ENCODE assay signal across 33 cellular contexts in the genomic region with DNA sequence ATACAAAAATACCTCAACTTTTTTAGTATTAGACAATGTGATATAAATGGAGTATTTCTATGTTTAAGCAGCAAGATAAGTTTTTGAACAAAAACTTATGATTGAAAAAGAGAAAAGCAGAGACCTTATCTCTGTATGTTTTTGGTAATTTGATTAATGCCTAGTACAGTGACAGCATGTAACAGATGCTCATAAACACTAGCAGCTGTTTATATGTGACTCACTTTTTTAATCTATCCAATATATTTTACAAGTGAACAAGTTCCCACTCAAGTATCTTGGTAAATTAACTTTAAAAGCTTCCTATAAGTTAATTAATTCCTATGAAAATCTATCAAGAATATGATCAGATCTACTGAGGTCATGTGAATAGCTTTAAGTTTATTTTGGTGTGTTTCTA.
"Had no signal": no experiment of that assay in that cellular context is flagged by ENCODE, and none has a peak within 500 bp of the region (broad histone marks: within the 10 kb centered on the region; RNA-seq: fewer than 3 reads in every experiment).

No MANE protein-coding gene starts in this region.

- H3K4me3 ChIP-seq: body of pancreas, esophagus squamous epithelium, gastroesophageal sphincter, pancreas, psoas muscle, sigmoid colon, smooth muscle cell, vagina had no signal

- H3K4me1 ChIP-seq: body of pancreas, esophagus squamous epithelium, gastroesophageal sphincter, pancreas, psoas muscle, sigmoid colon, vagina had no signal

- H3K27ac ChIP-seq: body of pancreas, epithelial cell of prostate, esophagus squamous epithelium, gastroesophageal sphincter, pancreas, psoas muscle, sigmoid colon, vagina had no signal

- H3K4me2 ChIP-seq: smooth muscle cell had no signal

- DNase-seq: activated B cell treated with CpG ODN at 0.5 μM for 24 hours; activated CD8-positive, alpha-beta memory T cell treated with anti-CD3 and anti-CD28 coated beads, Interleukin-2, amount 10 ng/mL, durations not matched to agents 7 days and 5 days; activated CD8-positive, alpha-beta T cell treated with anti-CD3 and anti-CD28 coated beads, Interleukin-2, amount 10 ng/mL, durations not matched to agents 7 days and 5 days; activated naive CD4-positive, alpha-beta T cell; activated T-cell treated with anti-CD3 and anti-CD28 coated beads for 4 hours; activated T-cell treated with anti-CD3 and anti-CD28 coated beads, Interleukin-2, amount 50 U/mL, for 72 hours; aorta; body of pancreas; dermis blood vessel endothelial cell; effector CD4-positive, alpha-beta T cell; esophagus squamous epithelium; hippocampal formation; left cardiac atrium; mammary epithelial cell; naive thymus-derived CD8-positive, alpha-beta T cell; nucleus accumbens; pancreas; psoas muscle; sigmoid colon; stimulated activated CD4-positive, alpha-beta T cell treated with anti-CD3 and anti-CD28 coated beads, Interleukin-1b, Interleukin-23, amount 100 ng/mL, for 48 hours; stimulated activated CD4-positive, alpha-beta T cell treated with anti-CD3 and anti-CD28 coated beads, Interleukin-4, amount 100 ng/mL, for 4 hours; stimulated activated CD8-positive, alpha-beta memory T cell treated with anti-CD3 and anti-CD28 coated beads, Interleukin-4, amount 100 ng/mL, for 48 hours; stimulated activated naive CD8-positive, alpha-beta T cell treated with anti-CD3 and anti-CD28 coated beads, Interleukin-15, amount 100 ng/mL, for 72 hours; substantia nigra had no signal

- ATAC-seq: activated CD8-positive, alpha-beta memory T cell treated with anti-CD3 and anti-CD28 coated beads, Interleukin-2, amount 10 ng/mL, durations not matched to agents 7 days and 5 days; activated CD8-positive, alpha-beta T cell treated with anti-CD3 and anti-CD28 coated beads, Interleukin-2, amount 10 ng/mL, durations not matched to agents 7 days and 5 days; activated naive CD4-positive, alpha-beta T cell treated with anti-CD3 and anti-CD28 coated beads, Interleukin-2, amount 50 U/mL, for 72 hours; activated T-cell treated with anti-CD3 and anti-CD28 coated beads, Interleukin-2, amount 50 U/mL, for 72 hours; body of pancreas; gastroesophageal sphincter; left cardiac atrium; naive thymus-derived CD8-positive, alpha-beta T cell; pancreas; psoas muscle; stimulated activated memory B cell treated with anti-CD40 and anti-IgM and Interleukin-4, amounts not matched to agents 10 μg/mL and 1 μg/mL and 100 μg/mL, for 72 hours; stimulated activated naive CD8-positive, alpha-beta T cell treated with anti-CD3 and anti-CD28 coated beads, Interleukin-15, amount 100 ng/mL, for 72 hours had no signal

- H3K9me3 ChIP-seq: body of pancreas, esophagus squamous epithelium, gastroesophageal sphincter, pancreas, psoas muscle, sigmoid colon, vagina had no signal

- H3K27me3 ChIP-seq: body of pancreas, esophagus squamous epithelium, gastroesophageal sphincter, pancreas, sigmoid colon, vagina had no signal

- FAIRE-seq: colon, endometrium, keratinocyte, pancreas had no signal
